19 cellular contexts compared by ENCODE assay signal in the genomic region with DNA sequence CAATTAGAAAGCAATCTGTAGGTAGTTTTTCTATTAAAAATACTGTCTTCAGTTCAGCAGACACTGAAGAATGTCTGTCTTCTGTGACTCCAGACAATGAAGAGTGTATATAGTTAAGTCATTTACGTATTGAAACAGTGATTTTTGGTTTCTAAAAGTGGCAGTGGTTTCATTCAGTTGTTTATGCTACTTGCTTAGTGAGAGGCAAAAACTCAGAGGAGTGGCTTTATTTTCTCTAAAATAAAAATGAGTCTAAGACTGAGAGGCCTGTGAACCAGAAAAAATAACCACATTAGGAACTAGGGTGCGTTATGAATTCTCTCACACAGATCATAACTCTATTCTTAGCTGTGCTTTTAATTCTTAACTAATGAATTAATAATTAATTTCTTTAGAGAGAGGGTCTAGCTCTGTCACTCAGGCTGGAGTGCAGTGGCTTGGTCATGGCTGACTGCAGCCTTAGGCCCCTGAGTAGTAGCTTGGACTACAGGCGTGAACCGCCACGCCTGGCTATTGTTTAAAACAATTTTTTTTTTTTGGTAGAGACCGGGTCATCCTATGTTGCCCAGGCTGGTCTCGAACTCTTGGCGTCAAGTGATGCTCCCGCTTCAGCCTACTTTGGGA. TPM values are rescaled to one million over a fixed set of nuclear protein-coding genes. Genes with fewer than 3 reads are reported as not detected.
DNase-seq lines count a peak whose midpoint lies in the region; ATAC-seq, FAIRE-seq and TF ChIP-seq lines count a peak whose summit lies in the region.
"Had no signal": no experiment of that assay in that cellular context is flagged by ENCODE, and none has a peak within 500 bp of the region (broad histone marks: within the 10 kb centered on the region; RNA-seq: fewer than 3 reads in every experiment).

No MANE protein-coding gene starts in this region.

- CTCF ChIA-PET in Calu3 (lab: Charles Lee), result interaction anchor here (0.9 kb wide), 1 partner anchor 20 kb away, joined by 3 read pairs; no protein-coding TSS in a partner anchor

- H3K36me3 ChIP-seq in BLaER1, result no peaks in the 10 kb centered on the region
- H3K36me3 ChIP-seq: SJSA1, vagina had no signal

- no peaks in the 10 kb centered on the region for H3K27me3 ChIP-seq in BLaER1
- H3K27me3 ChIP-seq: SJSA1, vagina had no signal

- peak; percentile 98 for ATAC-seq in HG02571 (IDR thresholded peaks at IDR 0.05; ENCODE audit: unreplicated experiment)
- peak; percentile 95 for ATAC-seq in HG03175 (IDR thresholded peaks at IDR 0.05; ENCODE audit: unreplicated experiment)
- no peak for ATAC-seq in stimulated activated naive B cell treated with anti-CD40 and anti-IgM and Interleukin-4, amounts not matched to agents 10 μg/mL and 1 μg/mL and 100 μg/mL, for 72 hours (replicated peaks)
- ATAC-seq: A549; activated CD4-positive, alpha-beta T cell treated with anti-CD3 and anti-CD28 coated beads for 36 hours; naive thymus-derived CD8-positive, alpha-beta T cell had no signal

- H3K27ac Mint-ChIP-seq in Calu3 (ENCODE audit: unreplicated experiment), result no peak overlapping the region
- H3K27ac Mint-ChIP-seq in stimulated activated naive B cell treated with anti-CD40 and anti-IgM and Interleukin-4, amounts not matched to agents 10 μg/mL and 1 μg/mL and 100 μg/mL, for 72 hours, result no peak overlapping the region
- H3K27ac Mint-ChIP-seq: activated CD4-positive, alpha-beta T cell treated with anti-CD3 and anti-CD28 coated beads for 36 hours; activated naive CD4-positive, alpha-beta T cell treated with anti-CD3 and anti-CD28 coated beads for 36 hours; H9; naive thymus-derived CD8-positive, alpha-beta T cell had no signal

- intact Hi-C loops in Calu3 (cut with micrococcal nuclease; ENCODE audit: unreplicated experiment), result no loop called here

- H3K4me3 ChIP-seq in BLaER1, result no peak overlapping the region
- H3K4me3 ChIP-seq: A549, SJSA1, skin epidermis, vagina had no signal

- peaks cover 19% of the 10 kb centered on the region for H3K9me3 ChIP-seq in BLaER1
- H3K9me3 ChIP-seq: A549, SJSA1, vagina had no signal

- H3K4me1 ChIP-seq in BLaER1, result peaks cover 43% of the 10 kb centered on the region
- H3K4me1 ChIP-seq: A549, SJSA1, vagina had no signal

- peaks cover 5% of the 10 kb centered on the region for H3K27me3 Mint-ChIP-seq in Calu3 (ENCODE audit: unreplicated experiment)
- H3K27me3 Mint-ChIP-seq in stimulated activated naive B cell treated with anti-CD40 and anti-IgM and Interleukin-4, amounts not matched to agents 10 μg/mL and 1 μg/mL and 100 μg/mL, for 72 hours, result peaks cover 1 to 5% of the 10 kb centered on the region in 2 donors
- H3K27me3 Mint-ChIP-seq: activated CD4-positive, alpha-beta T cell treated with anti-CD3 and anti-CD28 coated beads for 36 hours; naive thymus-derived CD8-positive, alpha-beta T cell had no signal

- FAIRE-seq in GM19239 (lab: Jason Lieb, UNC), result no peak
- FAIRE-seq: A549 had no signal

- H3K4me1 Mint-ChIP-seq in Calu3 (ENCODE audit: low read depth, unreplicated experiment), result no peaks in the 10 kb centered on the region
- peaks cover 0 to 3% of the 10 kb centered on the region in 2 donors for H3K4me1 Mint-ChIP-seq in stimulated activated naive B cell treated with anti-CD40 and anti-IgM and Interleukin-4, amounts not matched to agents 10 μg/mL and 1 μg/mL and 100 μg/mL, for 72 hours
- H3K4me1 Mint-ChIP-seq: activated CD4-positive, alpha-beta T cell treated with anti-CD3 and anti-CD28 coated beads for 36 hours had no signal

- H3K9ac ChIP-seq in BLaER1, result no peak overlapping the region

- peak overlapping the region; percentile 2; the same call in 1 of the 2 replicates for H3K27ac ChIP-seq in BLaER1
- H3K27ac ChIP-seq: A549, SJSA1, skin epidermis, vagina had no signal

- H4K20me1 ChIP-seq in BLaER1, result no peaks in the 10 kb centered on the region

- DNase-seq in GM19239 (ENCODE audit: insufficient read length, low spot score), result peak; percentile 3
- DNase-seq in Calu3, result no peak
- DNase-seq in stimulated activated naive B cell treated with anti-CD40 and anti-IgM and Interleukin-4, amounts not matched to agents 10 μg/mL and 1 μg/mL and 100 μg/mL, for 72 hours, result no peak
- no peak for DNase-seq in SK-N-DZ (ENCODE audit: low spot score)
- DNase-seq in T-helper 1 cell, result no peak
- DNase-seq: activated CD4-positive, alpha-beta T cell treated with anti-CD3 and anti-CD28 coated beads for 36 hours; activated naive CD4-positive, alpha-beta T cell treated with anti-CD3 and anti-CD28 coated beads for 36 hours; cerebellar nuclear complex; DMS79 treated with DMSO at 0.1 percent for 48 hours; H9; naive thymus-derived CD8-positive, alpha-beta T cell; NCI-H345 had no signal

- TF ChIP-seq CTCF in Calu3 (IDR thresholded peaks at IDR 0.05; ENCODE audit: unreplicated experiment), result no peak

- H3K9me3 Mint-ChIP-seq in Calu3 (ENCODE audit: low read depth, unreplicated experiment), result no peaks in the 10 kb centered on the region
- H3K9me3 Mint-ChIP-seq in stimulated activated naive B cell treated with anti-CD40 and anti-IgM and Interleukin-4, amounts not matched to agents 10 μg/mL and 1 μg/mL and 100 μg/mL, for 72 hours, result peaks cover 2 to 8% of the 10 kb centered on the region in 2 donors

- peak overlapping the region; percentile 61 for H3K4me2 ChIP-seq in BLaER1
- H3K4me2 ChIP-seq: A549 had no signal

- no TSS peak for BruUV-seq in Calu3 (replicated peaks; lab: Mats Ljungman, UMichigan)

- H3K36me3 Mint-ChIP-seq in Calu3 (ENCODE audit: insufficient read depth, unreplicated experiment), result peaks cover 4% of the 10 kb centered on the region
- peaks cover 5 to 15% of the 10 kb centered on the region in 2 donors for H3K36me3 Mint-ChIP-seq in stimulated activated naive B cell treated with anti-CD40 and anti-IgM and Interleukin-4, amounts not matched to agents 10 μg/mL and 1 μg/mL and 100 μg/mL, for 72 hours

- H3K4me3 Mint-ChIP-seq in Calu3 (ENCODE audit: low read depth, unreplicated experiment), result no peak overlapping the region
- no peak overlapping the region for H3K4me3 Mint-ChIP-seq in stimulated activated naive B cell treated with anti-CD40 and anti-IgM and Interleukin-4, amounts not matched to agents 10 μg/mL and 1 μg/mL and 100 μg/mL, for 72 hours
- H3K4me3 Mint-ChIP-seq: activated CD4-positive, alpha-beta T cell treated with anti-CD3 and anti-CD28 coated beads for 36 hours; activated naive CD4-positive, alpha-beta T cell treated with anti-CD3 and anti-CD28 coated beads for 36 hours; H9; naive thymus-derived CD8-positive, alpha-beta T cell had no signal

RNA-seq across cellular contexts. Expression of gene FREM3, which starts 31.4 kb away (rescaled TPM):
- not detected in 2 replicates for total RNA-seq in Calu3 (2022)
- 0.06 TPM in 1 of 2 replicates, not detected in the other for polyA plus RNA-seq in SK-N-DZ (2014; cell fraction: cytosol; rRNA removed)
- polyA plus RNA-seq in SK-N-DZ (2014; cell fraction: nucleus; rRNA removed), result not detected in 2 replicates
- total RNA-seq: activated CD4-positive, alpha-beta T cell treated with anti-CD3 and anti-CD28 coated beads for 36 hours; activated naive CD4-positive, alpha-beta T cell treated with anti-CD3 and anti-CD28 coated beads for 36 hours; H9; naive thymus-derived CD8-positive, alpha-beta T cell; SJSA1; vagina had no signal
- polyA plus RNA-seq: A549; naive thymus-derived CD8-positive, alpha-beta T cell had no signal

Comparison
In these comparisons a context has a peak if more than half of its experiments do, and no peak if none do; other contexts are left out.
1. ATAC-seq: peak in HG02571 (single experiment) and HG03175 (single experiment); none in stimulated activated naive B cell treated with anti-CD40 and anti-IgM and Interleukin-4, amounts not matched to agents 10 μg/mL and 1 μg/mL and 100 μg/mL, for 72 hours (0 of 2).